8 cellular contexts compared by ENCODE assay signal in the genomic region with DNA sequence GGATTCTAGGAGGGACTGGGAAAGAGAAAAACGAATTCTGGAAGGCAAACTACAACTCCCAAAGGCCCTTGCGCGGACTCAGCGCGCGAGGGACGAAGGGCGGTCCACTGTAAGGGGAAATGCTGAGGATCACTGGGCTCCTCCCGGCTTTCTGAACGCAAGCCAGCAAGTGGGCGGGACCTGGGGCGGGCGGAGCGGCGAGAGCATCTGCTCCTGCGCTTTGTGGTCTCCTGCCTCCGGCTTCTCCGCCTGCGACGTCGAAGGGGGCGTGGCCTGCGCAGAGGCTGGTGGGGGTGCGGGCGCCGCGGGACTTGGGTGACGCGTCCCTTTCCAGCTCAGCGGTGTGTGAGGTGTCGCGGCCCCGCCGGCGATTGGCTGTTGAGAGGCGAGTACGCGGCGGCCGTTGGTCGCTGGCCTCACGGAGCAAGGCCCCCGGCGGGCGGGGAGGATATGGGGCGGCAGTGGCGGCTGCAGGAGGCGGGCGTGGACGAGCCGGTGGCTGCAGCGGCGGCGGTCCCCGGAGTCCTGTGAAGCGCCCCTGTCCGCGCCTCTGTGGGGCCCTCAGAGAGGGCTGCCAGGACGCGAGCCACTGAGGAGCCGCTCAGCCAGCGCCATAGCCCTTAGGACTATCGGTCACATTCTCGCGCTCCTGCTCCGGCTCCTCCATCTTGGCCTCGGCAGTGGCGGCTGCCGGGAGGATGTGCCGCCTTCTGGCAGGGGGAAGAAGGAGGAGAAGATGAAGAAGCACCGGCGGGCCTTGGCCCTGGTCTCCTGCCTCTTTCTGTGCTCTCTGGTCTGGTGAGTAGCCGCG. TPM values are rescaled to one million over a fixed set of nuclear protein-coding genes. Genes with fewer than 3 reads are reported as not detected.
A peak's percentile ranks its signal among the peaks of the same experiment; 100 is the strongest.
DNase-seq lines count a peak whose midpoint lies in the region; ATAC-seq and TF ChIP-seq lines count a peak whose summit lies in the region.

A gene with protein sequence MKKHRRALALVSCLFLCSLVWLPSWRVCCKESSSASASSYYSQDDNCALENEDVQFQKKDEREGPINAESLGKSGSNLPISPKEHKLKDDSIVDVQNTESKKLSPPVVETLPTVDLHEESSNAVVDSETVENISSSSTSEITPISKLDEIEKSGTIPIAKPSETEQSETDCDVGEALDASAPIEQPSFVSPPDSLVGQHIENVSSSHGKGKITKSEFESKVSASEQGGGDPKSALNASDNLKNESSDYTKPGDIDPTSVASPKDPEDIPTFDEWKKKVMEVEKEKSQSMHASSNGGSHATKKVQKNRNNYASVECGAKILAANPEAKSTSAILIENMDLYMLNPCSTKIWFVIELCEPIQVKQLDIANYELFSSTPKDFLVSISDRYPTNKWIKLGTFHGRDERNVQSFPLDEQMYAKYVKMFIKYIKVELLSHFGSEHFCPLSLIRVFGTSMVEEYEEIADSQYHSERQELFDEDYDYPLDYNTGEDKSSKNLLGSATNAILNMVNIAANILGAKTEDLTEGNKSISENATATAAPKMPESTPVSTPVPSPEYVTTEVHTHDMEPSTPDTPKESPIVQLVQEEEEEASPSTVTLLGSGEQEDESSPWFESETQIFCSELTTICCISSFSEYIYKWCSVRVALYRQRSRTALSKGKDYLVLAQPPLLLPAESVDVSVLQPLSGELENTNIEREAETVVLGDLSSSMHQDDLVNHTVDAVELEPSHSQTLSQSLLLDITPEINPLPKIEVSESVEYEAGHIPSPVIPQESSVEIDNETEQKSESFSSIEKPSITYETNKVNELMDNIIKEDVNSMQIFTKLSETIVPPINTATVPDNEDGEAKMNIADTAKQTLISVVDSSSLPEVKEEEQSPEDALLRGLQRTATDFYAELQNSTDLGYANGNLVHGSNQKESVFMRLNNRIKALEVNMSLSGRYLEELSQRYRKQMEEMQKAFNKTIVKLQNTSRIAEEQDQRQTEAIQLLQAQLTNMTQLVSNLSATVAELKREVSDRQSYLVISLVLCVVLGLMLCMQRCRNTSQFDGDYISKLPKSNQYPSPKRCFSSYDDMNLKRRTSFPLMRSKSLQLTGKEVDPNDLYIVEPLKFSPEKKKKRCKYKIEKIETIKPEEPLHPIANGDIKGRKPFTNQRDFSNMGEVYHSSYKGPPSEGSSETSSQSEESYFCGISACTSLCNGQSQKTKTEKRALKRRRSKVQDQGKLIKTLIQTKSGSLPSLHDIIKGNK (N-terminal part only) (plus strand): TSS at position 451 of the 811 bp plus-strand sequence. CDS start 286 bp downstream, at position 737.

- H3K27me3 Mint-ChIP-seq in activated T-cell treated with anti-CD3 and anti-CD28 coated beads, Interleukin-2, amount 50 U/mL, for 4 hours (ENCODE audit: low read depth): peaks cover 9% of the 10 kb centered on the region

- peak within 1 kb of the TSS; percentile 79 for H3K4me2 ChIP-seq in KMS-11

- H3K27me3 ChIP-seq in KMS-11 (ENCODE audit: insufficient read depth, low read depth) (no peaks in the 10 kb centered on the region), Panc1 (ENCODE audit: control insufficient read depth, insufficient read depth, low read length) (no peaks in the 10 kb centered on the region), esophagus (ENCODE audit: control insufficient read depth in 1 of 2, insufficient read depth in 2 of 2, low read length in 2 of 2) (no peaks in the 10 kb centered on the region), muscle layer of colon (ENCODE audit: control insufficient read depth in 1 of 2, insufficient read depth in 2 of 2, low read length in 2 of 2) (no peaks in the 10 kb centered on the region)

- H3K27ac ChIP-seq in KMS-11 (peak within 1 kb of the TSS; percentile 88), Panc1 (ENCODE audit: low read length) (peak within 1 kb of the TSS; percentile 95), esophagus (ENCODE audit: low read depth in 2 of 2, low read length in 1 of 2) (peak within 1 kb of the TSS; percentile 96 to 99), muscle layer of colon (ENCODE audit: low read depth, low read length) (peak within 1 kb of the TSS; percentile 94)

- intact Hi-C loops in Panc1 (cut with micrococcal nuclease; ENCODE audit: unreplicated experiment): loop anchor here (5.0 kb wide), 1 partner anchor 86 kb away; no protein-coding TSS in a partner anchor

- TF ChIP-seq CTCF in KMS-11 (conservative IDR thresholded peaks at IDR 0.05; ENCODE audit: low read depth, low read length): no peak
- no peak for TF ChIP-seq CTCF in Panc1 (IDR thresholded peaks at IDR 0.05)

- BruUV-seq in Panc1 (replicated peaks; lab: Mats Ljungman, UMichigan): no TSS peak

- peaks cover 52% of the 10 kb centered on the region for H3K4me1 Mint-ChIP-seq in activated T-cell treated with anti-CD3 and anti-CD28 coated beads, Interleukin-2, amount 50 U/mL, for 4 hours (ENCODE audit: low read depth)

- in situ Hi-C loops in Panc1 (cut with HindIII; ENCODE audit: low pct_unique_long_range_greater_than_20kb, low sequenced_read_pairs): no loop called here

- 0% methylated on average over 69 to 74 of the region's 74 CpGs for WGBS in esophagus, 2 donors

- peak; percentile 100 for DNase-seq in DMS53 (lab: John Stamatoyannopoulos, UW)
- DNase-seq in Panc1 (ENCODE audit: low read depth, low spot score): peak; percentile 95
- peak; percentile 99 for DNase-seq in activated T-cell treated with anti-CD3 and anti-CD28 coated beads, Interleukin-2, amount 50 U/mL, for 4 hours
- peak; percentile 97 for DNase-seq in stimulated activated CD8-positive, alpha-beta memory T cell treated with anti-CD3 and anti-CD28 coated beads, Interleukin-7, amount 100 ng/mL, for 24 hours (ENCODE audit: low read depth)

- H3K36me3 ChIP-seq in KMS-11 (ENCODE audit: insufficient read depth): no peaks in the 10 kb centered on the region
- H3K36me3 ChIP-seq in Panc1 (ENCODE audit: control insufficient read depth, insufficient read depth, low read length): no peaks in the 10 kb centered on the region; the same call in 1 of the 2 replicates
- no peaks in the 10 kb centered on the region for H3K36me3 ChIP-seq in esophagus (ENCODE audit: control insufficient read depth in 2 of 2, insufficient read depth in 2 of 2, low read length in 1 of 2)
- no peaks in the 10 kb centered on the region for H3K36me3 ChIP-seq in muscle layer of colon (ENCODE audit: insufficient read depth, low read length)

- ATAC-seq in GM21723 (IDR thresholded peaks at IDR 0.05; ENCODE audit: unreplicated experiment) (peak; percentile 87), Panc1 (peak; percentile 95)
- ATAC-seq in activated T-cell treated with anti-CD3 and anti-CD28 coated beads, Interleukin-2, amount 50 U/mL, for 4 hours: peak; percentile 87 to 90

- CTCF ChIA-PET in Panc1 (lab: Charles Lee): interaction anchor here (0.9 kb wide), 1 partner anchor 84 kb away, joined by 3 read pairs; no protein-coding TSS in a partner anchor

- POLR2A ChIA-PET in Panc1 (lab: Charles Lee): interaction anchor here (0.6 to 0.7 kb wide), 2 partner anchors 15 to 66 kb away, joined by 3 read pairs; no protein-coding TSS in a partner anchor

- peaks cover 32% of the 10 kb centered on the region for H3K4me1 ChIP-seq in KMS-11 (ENCODE audit: low read depth, poor library complexity, severe bottlenecking)
- peaks cover 29% of the 10 kb centered on the region for H3K4me1 ChIP-seq in Panc1 (ENCODE audit: control insufficient read depth, insufficient read depth, low read length)
- H3K4me1 ChIP-seq in esophagus (ENCODE audit: control insufficient read depth in 2 of 2, insufficient read depth in 2 of 2, low read length in 1 of 2): no peaks in the 10 kb centered on the region
- H3K4me1 ChIP-seq in muscle layer of colon (ENCODE audit: insufficient read depth, low read length): peaks cover 31% of the 10 kb centered on the region

- no peaks in the 10 kb centered on the region for H3K9me3 Mint-ChIP-seq in activated T-cell treated with anti-CD3 and anti-CD28 coated beads, Interleukin-2, amount 50 U/mL, for 4 hours

- H3K79me2 ChIP-seq in KMS-11 (ENCODE audit: insufficient read depth, low read depth): peaks cover 46% of the 10 kb centered on the region

- H4K20me1 ChIP-seq in KMS-11 (ENCODE audit: insufficient read depth): peaks cover 8% of the 10 kb centered on the region; the same call in 1 of the 2 replicates

- H3K9ac ChIP-seq in KMS-11 (peak within 1 kb of the TSS; percentile 91), muscle layer of colon (ENCODE audit: low read length) (peak within 1 kb of the TSS; percentile 88)

- H3K4me3 ChIP-seq in KMS-11 (IDR thresholded peaks at IDR 0.05; ENCODE audit: insufficient read depth, low read depth, low read length) (peak within 1 kb of the TSS; percentile 97), Panc1 (ENCODE audit: low read depth in 2 of 2, low read length in 2 of 2) (peak within 1 kb of the TSS; percentile 80 to 97), esophagus (ENCODE audit: low read depth in 1 of 2, low read length in 2 of 2) (peak within 1 kb of the TSS; percentile 65 to 87), muscle layer of colon (ENCODE audit: low read depth in 1 of 2, low read length in 2 of 2) (peak within 1 kb of the TSS; percentile 85 to 93)

- H2AFZ ChIP-seq in KMS-11 (ENCODE audit: low read depth): peak within 1 kb of the TSS; percentile 77

- H3K36me3 Mint-ChIP-seq in activated T-cell treated with anti-CD3 and anti-CD28 coated beads, Interleukin-2, amount 50 U/mL, for 4 hours (ENCODE audit: insufficient read depth): no peaks in the 10 kb centered on the region

- H3K9me3 ChIP-seq in Panc1 (ENCODE audit: control insufficient read depth, insufficient read depth, low read depth, low read length) (no peaks in the 10 kb centered on the region), esophagus (ENCODE audit: control insufficient read depth in 2 of 2, insufficient read depth in 1 of 2, low read depth in 1 of 2, low read length in 1 of 2) (no peaks in the 10 kb centered on the region), muscle layer of colon (ENCODE audit: low read length) (no peaks in the 10 kb centered on the region)

- H3K4me3 Mint-ChIP-seq in activated T-cell treated with anti-CD3 and anti-CD28 coated beads, Interleukin-2, amount 50 U/mL, for 4 hours: peak within 1 kb of the TSS; percentile 97

RNA-seq across cellular contexts. Expression of the gene that starts here (rescaled TPM):
- 31.3 TPM for total RNA-seq in Panc1 (2021; ENCODE audit: unreplicated experiment)
- 9.9 TPM for polyA plus RNA-seq in Panc1 (2012; ENCODE audit: insufficient read length)
- total RNA-seq in activated T-cell treated with anti-CD3 and anti-CD28 coated beads, Interleukin-2, amount 50 U/mL, for 4 hours: 10 to 100 TPM; 19.5 to 21.5 (median 20.3) TPM
- 10 to 100 TPM in 1 of 2 donors, 1 to 10 TPM in 1; 4.9 to 10.9 TPM for polyA plus RNA-seq in esophagus

Comparison
In these comparisons a context has a peak if more than half of its experiments do, and no peak if none do; other contexts are left out.
1. Peak in every context shown above with its lines: DNase-seq, ATAC-seq, H3K4me3 ChIP-seq and H3K27ac ChIP-seq.